30 cellular contexts compared by ENCODE assay signal in genomic region chr3:23206371-23206770, GRCh38. TPM values are rescaled to one million over a fixed set of nuclear protein-coding genes. Genes with fewer than 3 reads are reported as not detected.
DNase-seq lines count a peak whose midpoint lies in the region; TF ChIP-seq lines count a peak whose summit lies in the region.
"Had no signal": no experiment of that assay in that cellular context is flagged by ENCODE, and none has a peak within 500 bp of the region (broad histone marks: within the 10 kb centered on the region; RNA-seq: fewer than 3 reads in every experiment).

No MANE protein-coding gene starts in this region.

- H2AK5ac ChIP-seq in mesenchymal stem cell (ENCODE audit: low read length, severe bottlenecking): no peak overlapping the region

- H3K36me3 ChIP-seq in Loucy (ENCODE audit: insufficient read depth, low read length) (no peaks in the 10 kb centered on the region), fibroblast of lung (ENCODE audit: control insufficient read depth, insufficient read depth, low read length) (no peaks in the 10 kb centered on the region), colonic mucosa (no peaks in the 10 kb centered on the region), mesenchymal stem cell (ENCODE audit: control insufficient read depth in 1 of 2, insufficient read depth in 2 of 2, low read depth in 1 of 2, low read length in 2 of 2) (peaks cover 2 to 14% of the 10 kb centered on the region in 2 experiments)
- H3K36me3 ChIP-seq: BE2C, lower lobe of right lung, neutrophil, Peyer's patch had no signal

- TF ChIP-seq CTCF in Loucy (conservative IDR thresholded peaks at IDR 0.05; ENCODE audit: low read length) (no peak), fibroblast of lung (conservative IDR thresholded peaks at IDR 0.05 in 1 of 2, IDR thresholded peaks at IDR 0.05 in 1 of 2; ENCODE audit: low read depth in 1 of 2, low read length in 2 of 2) (no peak), colonic mucosa (IDR thresholded peaks at IDR 0.05) (no peak)

- no peaks in the 10 kb centered on the region for H3K9me3 Mint-ChIP-seq in activated naive CD4-positive, alpha-beta T cell treated with anti-CD3 and anti-CD28 coated beads, Interleukin-2, amount 50 U/mL, for 24 hours
- no peaks in the 10 kb centered on the region for H3K9me3 Mint-ChIP-seq in stimulated activated naive CD8-positive, alpha-beta T cell treated with anti-CD3 and anti-CD28 coated beads, Interleukin-15, Interleukin-2, amounts not matched to agents 100 ng/mL and 50 ng/mL, for 24 hours
- H3K9me3 Mint-ChIP-seq: activated naive CD4-positive, alpha-beta T cell treated with anti-CD3 and anti-CD28 coated beads, Interleukin-2, amount 10 ng/mL, durations not matched to agents 7 days and 5 days; activated T-cell treated with anti-CD3 and anti-CD28 coated beads, Interleukin-2, amount 50 U/mL, for 4 hours; H9; IgD-negative memory B cell; WTC11 had no signal

- no peak overlapping the region for H4K8ac ChIP-seq in mesenchymal stem cell (ENCODE audit: low read length)

- H3K9me2 ChIP-seq in Loucy (replicated peaks; ENCODE audit: low read depth, low read length): no peaks in the 10 kb centered on the region

- no peaks in the 10 kb centered on the region for H3F3A ChIP-seq in Loucy (ENCODE audit: low read depth)

- H2BK15ac ChIP-seq in mesenchymal stem cell (ENCODE audit: low read depth, poor library complexity, severe bottlenecking): no peak overlapping the region

- H2AFZ ChIP-seq in Loucy (ENCODE audit: low read length) (no peak overlapping the region), fibroblast of lung (ENCODE audit: low read length) (no peak overlapping the region), mesenchymal stem cell (ENCODE audit: low read depth, low read length) (no peak overlapping the region)

- no peak overlapping the region for H4K91ac ChIP-seq in mesenchymal stem cell (ENCODE audit: low read length)

- 92% methylated on average over 3 of the region's 3 CpGs for WGBS in mesenchymal stem cell

- H2BK12ac ChIP-seq in mesenchymal stem cell (ENCODE audit: low read length in 2 of 2): no peak overlapping the region

- H3K4ac ChIP-seq in mesenchymal stem cell (ENCODE audit: low read depth in 1 of 2, low read length in 2 of 2): no peak overlapping the region

- no peak overlapping the region for H3K18ac ChIP-seq in mesenchymal stem cell (ENCODE audit: low read depth in 1 of 2, low read length in 2 of 2)

- H4K20me1 ChIP-seq in Loucy (ENCODE audit: insufficient read depth, low read length, poor library complexity, severe bottlenecking) (peaks cover 15% of the 10 kb centered on the region), fibroblast of lung (ENCODE audit: control insufficient read depth, extremely low read depth, insufficient read depth, low read length) (no peaks in the 10 kb centered on the region)

- H3K4me2 ChIP-seq in Loucy (ENCODE audit: low read depth, low read length, poor library complexity, severe bottlenecking): peak overlapping the region; percentile 84
- H3K4me2 ChIP-seq in fibroblast of lung (ENCODE audit: extremely low read depth, insufficient read depth, low read length): peak overlapping the region; percentile 32
- no peak overlapping the region for H3K4me2 ChIP-seq in mesenchymal stem cell (ENCODE audit: low read length, poor library complexity, severe bottlenecking)

- no peak overlapping the region for H2BK120ac ChIP-seq in mesenchymal stem cell (ENCODE audit: low read depth, low read length)

- H3K79me2 ChIP-seq in Loucy (ENCODE audit: insufficient read depth, low read length): peaks cover 67% of the 10 kb centered on the region
- peaks cover 50% of the 10 kb centered on the region for H3K79me2 ChIP-seq in fibroblast of lung (ENCODE audit: control insufficient read depth, insufficient read depth, low read length)

- H3K4me3 ChIP-seq in Loucy (ENCODE audit: low read length, poor library complexity, severe bottlenecking): peak overlapping the region; percentile 89
- H3K4me3 ChIP-seq in fibroblast of lung (replicated peaks in 1 of 4; ENCODE audit: control extremely low read depth in 1 of 4, insufficient read depth in 1 of 4, low read depth in 3 of 4, low read length in 4 of 4): no peak overlapping the region
- H3K4me3 ChIP-seq in colonic mucosa: no peak overlapping the region
- no peak overlapping the region for H3K4me3 ChIP-seq in mesenchymal stem cell (ENCODE audit: insufficient read depth in 1 of 2, low read depth in 1 of 2, low read length in 2 of 2)
- H3K4me3 ChIP-seq: heart left ventricle, lower lobe of right lung, Peyer's patch had no signal

- H3K9me3 ChIP-seq in Loucy (ENCODE audit: insufficient read depth, low read depth, low read length): no peaks in the 10 kb centered on the region
- H3K9me3 ChIP-seq in fibroblast of lung (ENCODE audit: control insufficient read depth, insufficient read depth, low read depth, low read length): no peaks in the 10 kb centered on the region
- H3K9me3 ChIP-seq in colonic mucosa: no peaks in the 10 kb centered on the region
- no peaks in the 10 kb centered on the region for H3K9me3 ChIP-seq in mesenchymal stem cell (ENCODE audit: control insufficient read depth, low read length)
- H3K9me3 ChIP-seq: BE2C, heart left ventricle, lower lobe of right lung, neutrophil, Peyer's patch had no signal

- peaks cover 17% of the 10 kb centered on the region for H3K79me1 ChIP-seq in mesenchymal stem cell (replicated peaks; ENCODE audit: low read length, poor library complexity, severe bottlenecking)

- no peak overlapping the region for H3K27ac Mint-ChIP-seq in activated naive CD4-positive, alpha-beta T cell treated with anti-CD3 and anti-CD28 coated beads, Interleukin-2, amount 50 U/mL, for 24 hours
- H3K27ac Mint-ChIP-seq in stimulated activated naive CD8-positive, alpha-beta T cell treated with anti-CD3 and anti-CD28 coated beads, Interleukin-15, Interleukin-2, amounts not matched to agents 100 ng/mL and 50 ng/mL, for 24 hours: no peak overlapping the region
- H3K27ac Mint-ChIP-seq: activated naive CD4-positive, alpha-beta T cell treated with anti-CD3 and anti-CD28 coated beads, Interleukin-2, amount 10 ng/mL, durations not matched to agents 7 days and 5 days; effector memory CD8-positive, alpha-beta T cell; progenitor cell of endocrine pancreas; WTC11 had no signal

- H3K27ac ChIP-seq in fibroblast of lung (ENCODE audit: insufficient read depth, low read length) (no peak overlapping the region), colonic mucosa (no peak overlapping the region), mesenchymal stem cell (ENCODE audit: low read length, poor library complexity, severe bottlenecking) (no peak overlapping the region)
- H3K27ac ChIP-seq: heart left ventricle, lower lobe of right lung, neutrophil, Peyer's patch had no signal

- peaks cover 51% of the 10 kb centered on the region for H3K4me1 Mint-ChIP-seq in activated naive CD4-positive, alpha-beta T cell treated with anti-CD3 and anti-CD28 coated beads, Interleukin-2, amount 50 U/mL, for 24 hours
- peaks cover 59% of the 10 kb centered on the region for H3K4me1 Mint-ChIP-seq in stimulated activated naive CD8-positive, alpha-beta T cell treated with anti-CD3 and anti-CD28 coated beads, Interleukin-15, Interleukin-2, amounts not matched to agents 100 ng/mL and 50 ng/mL, for 24 hours (ENCODE audit: low read depth)

- H3K4me1 ChIP-seq in Loucy (ENCODE audit: insufficient read depth, low read length, poor library complexity, severe bottlenecking) (peaks cover 67% of the 10 kb centered on the region), fibroblast of lung (ENCODE audit: control insufficient read depth, extremely low read depth, insufficient read depth, low read length) (peaks cover 2% of the 10 kb centered on the region), colonic mucosa (no peaks in the 10 kb centered on the region), mesenchymal stem cell (ENCODE audit: control insufficient read depth, insufficient read depth, low read depth, low read length) (peaks cover 4% of the 10 kb centered on the region)
- H3K4me1 ChIP-seq: BE2C had no signal

- H3K23ac ChIP-seq in mesenchymal stem cell (ENCODE audit: low read length in 2 of 2): no peak overlapping the region

- H3K14ac ChIP-seq in mesenchymal stem cell (ENCODE audit: low read length in 2 of 2): no peak overlapping the region

- no peak overlapping the region for H2BK5ac ChIP-seq in mesenchymal stem cell (ENCODE audit: low read depth, low read length, poor library complexity, severe bottlenecking)

- H3K27me3 ChIP-seq in Loucy (ENCODE audit: insufficient read depth, low read length, poor library complexity, severe bottlenecking) (no peaks in the 10 kb centered on the region), fibroblast of lung (ENCODE audit: control insufficient read depth, insufficient read depth, low read length) (no peaks in the 10 kb centered on the region), colonic mucosa (peaks cover 4% of the 10 kb centered on the region), mesenchymal stem cell (ENCODE audit: control insufficient read depth in 1 of 2, insufficient read depth in 1 of 2, low read length in 2 of 2) (no peaks in the 10 kb centered on the region)
- H3K27me3 ChIP-seq: heart left ventricle, Peyer's patch had no signal

- no peaks in the 10 kb centered on the region for H3K27me3 Mint-ChIP-seq in activated naive CD4-positive, alpha-beta T cell treated with anti-CD3 and anti-CD28 coated beads, Interleukin-2, amount 50 U/mL, for 24 hours
- peaks cover 11% of the 10 kb centered on the region for H3K27me3 Mint-ChIP-seq in stimulated activated naive CD8-positive, alpha-beta T cell treated with anti-CD3 and anti-CD28 coated beads, Interleukin-15, Interleukin-2, amounts not matched to agents 100 ng/mL and 50 ng/mL, for 24 hours
- H3K27me3 Mint-ChIP-seq: IgD-negative memory B cell had no signal

- DNase-seq in activated naive CD4-positive, alpha-beta T cell (lab: John Stamatoyannopoulos, UW): no peak
- no peak for DNase-seq in fibroblast of lung (ENCODE audit: low read depth in 2 of 2)
- no peak for DNase-seq in colonic mucosa
- DNase-seq in SK-N-DZ (ENCODE audit: low spot score): no peak
- no peak for DNase-seq in mesenchymal stem cell
- DNase-seq: activated naive CD4-positive, alpha-beta T cell treated with anti-CD3 and anti-CD28 coated beads, Interleukin-2, amount 10 ng/mL, durations not matched to agents 7 days and 5 days; activated T-cell treated with anti-CD3 and anti-CD28 coated beads, Interleukin-2, amount 50 U/mL, for 4 hours; BE2C; effector memory CD8-positive, alpha-beta T cell; foreskin fibroblast; H9; heart left ventricle; lower lobe of right lung; NCI-H1105; NCI-H1930; NCI-H524 treated with DMSO at 0.1 percent for 48 hours; NK-92 treated with Interleukin-12 subunit alpha and Interleukin-12 subunit beta, amount 100 ng/mL, for 24 hours; Peyer's patch; SHP77 treated with DMSO at 0.1 percent for 48 hours; stimulated activated CD8-positive, alpha-beta memory T cell treated with anti-CD3 and anti-CD28 coated beads, Interleukin-4, amount 100 ng/mL, for 48 hours; SW 1271; T-helper 9 cell; trophoblast cell had no signal

- H3K4me3 Mint-ChIP-seq in activated naive CD4-positive, alpha-beta T cell treated with anti-CD3 and anti-CD28 coated beads, Interleukin-2, amount 50 U/mL, for 24 hours: peak overlapping the region; percentile 41
- peak overlapping the region; percentile 22 for H3K4me3 Mint-ChIP-seq in stimulated activated naive CD8-positive, alpha-beta T cell treated with anti-CD3 and anti-CD28 coated beads, Interleukin-15, Interleukin-2, amounts not matched to agents 100 ng/mL and 50 ng/mL, for 24 hours
- H3K4me3 Mint-ChIP-seq: activated naive CD4-positive, alpha-beta T cell treated with anti-CD3 and anti-CD28 coated beads, Interleukin-2, amount 10 ng/mL, durations not matched to agents 7 days and 5 days; activated T-cell treated with anti-CD3 and anti-CD28 coated beads, Interleukin-2, amount 50 U/mL, for 4 hours; effector memory CD8-positive, alpha-beta T cell; WTC11 had no signal

- H3K36me3 Mint-ChIP-seq in activated naive CD4-positive, alpha-beta T cell treated with anti-CD3 and anti-CD28 coated beads, Interleukin-2, amount 50 U/mL, for 24 hours: peaks cover 7% of the 10 kb centered on the region
- H3K36me3 Mint-ChIP-seq in stimulated activated naive CD8-positive, alpha-beta T cell treated with anti-CD3 and anti-CD28 coated beads, Interleukin-15, Interleukin-2, amounts not matched to agents 100 ng/mL and 50 ng/mL, for 24 hours (ENCODE audit: low read depth): peaks cover 13% of the 10 kb centered on the region
- H3K36me3 Mint-ChIP-seq: activated naive CD4-positive, alpha-beta T cell treated with anti-CD3 and anti-CD28 coated beads, Interleukin-2, amount 10 ng/mL, durations not matched to agents 7 days and 5 days; IgD-negative memory B cell; WTC11 had no signal

- H3K9ac ChIP-seq in Loucy (ENCODE audit: low read depth, low read length, poor library complexity, severe bottlenecking) (peak overlapping the region; percentile 44), fibroblast of lung (ENCODE audit: insufficient read depth, low read length) (no peak overlapping the region), colonic mucosa (ENCODE audit: low read depth in 2 of 2, low read length in 2 of 2) (no peak overlapping the region), mesenchymal stem cell (ENCODE audit: low read length) (no peak overlapping the region)

- intact Hi-C loops in colonic mucosa (cut with DNase I): no loop called here

RNA-seq across cellular contexts. Expression of gene UBE2E2, which starts 3.2 kb away (rescaled TPM):
- total RNA-seq in fibroblast of lung: 79.8 and 86.8 TPM in 2 replicates
- polyA plus RNA-seq in fibroblast of lung: 55.3 and 127 TPM in 2 replicates
- 39.4 and 85.4 TPM in 2 replicates for polyA plus RNA-seq in fibroblast of lung (2012)
- polyA minus RNA-seq in fibroblast of lung (ENCODE audit: low replicate concordance): 10.6 and 31.4 TPM in 2 replicates
- total RNA-seq in colonic mucosa: 1 to 10 TPM; 1.2 to 7.6 TPM
- 89.2 and 101 TPM in 2 replicates for polyA plus RNA-seq in SK-N-DZ (2014; cell fraction: cytosol; rRNA removed)
- polyA plus RNA-seq in SK-N-DZ (2014; cell fraction: nucleus; rRNA removed): 39.1 and 72.9 TPM in 2 replicates
- 27.2 TPM for polyA plus RNA-seq in mesenchymal stem cell (2013, experiment 1 of 2)
- polyA plus RNA-seq in mesenchymal stem cell (2013, experiment 2 of 2): 26.3 TPM
